ENCODE assay signal across 1 cellular context in genomic region chr7:139341776-139342244, GRCh38.
A peak's percentile ranks its signal among the peaks of the same experiment; 100 is the strongest.
TF ChIP-seq lines count a peak whose summit lies in the region.

No MANE protein-coding gene starts in this region.

TF ChIP-seq in K562, 482 proteins besides CTCF, POLR2A, EP300 and RAD21 (continued from another document):
- TF ChIP-seq BCLAF1 (IDR thresholded peaks at IDR 0.05; ENCODE audit: borderline replicate concordance in 1 of 2, control insufficient read depth in 1 of 2, low read depth in 2 of 2, low read length in 1 of 2): 0 out of 4 replicates have a peak, but pooled peaks have one; percentile 8 to 21
